In genomic region chr11:63961608-63962412, GRCh38 we compare ENCODE assay signal across 8 cellular contexts. TPM values are rescaled to one million over a fixed set of nuclear protein-coding genes. Genes with fewer than 3 reads are reported as not detected.
DNase-seq lines count a peak whose midpoint lies in the region; ATAC-seq and TF ChIP-seq lines count a peak whose summit lies in the region.

No MANE protein-coding gene starts in this region.

- no peak for TF ChIP-seq EP300 in sigmoid colon (IDR thresholded peaks at IDR 0.05)

- no peaks in the 10 kb centered on the region for H3K36me3 ChIP-seq in endodermal cell (ENCODE audit: control insufficient read depth, insufficient read depth, low read length)
- no peaks in the 10 kb centered on the region for H3K36me3 ChIP-seq in sigmoid colon

- no peaks in the 10 kb centered on the region for H3K27me3 ChIP-seq in endodermal cell (ENCODE audit: control insufficient read depth, insufficient read depth, low read length, poor library complexity, severe bottlenecking)
- H3K27me3 ChIP-seq in sigmoid colon = peaks cover 0 to 7% (median 0%) of the 10 kb centered on the region in 3 donors

- H3K27ac Mint-ChIP-seq in endodermal cell = no peak overlapping the region

- H3K9me3 ChIP-seq in endodermal cell (ENCODE audit: control insufficient read depth, low read length) = no peaks in the 10 kb centered on the region
- no peaks in the 10 kb centered on the region for H3K9me3 ChIP-seq in sigmoid colon

- intact Hi-C loops in sigmoid colon (cut with DNase I) = no loop called here

- DNase-seq in SIG-M5 treated with dmso at 0.1 percent for 504 hours (lab: John Stamatoyannopoulos, UW; ENCODE audit: unreplicated experiment) (peak; percentile 40), SIG-M5 (lab: John Stamatoyannopoulos, UW) (no peak), NCI-H2227 (lab: John Stamatoyannopoulos, UW; ENCODE audit: unreplicated experiment) (peak; percentile 66), endodermal cell (peak; percentile 64), sigmoid colon (peak; percentile 69)

- 79 to 84% methylated on average over 11 to 19 of the region's 19 CpGs for WGBS in endodermal cell (ENCODE audit: insufficient coverage in 1 of 2, insufficient read length in 1 of 2), 2 experiments
- 38 to 56% methylated on average over 19 of the region's 19 CpGs for WGBS in sigmoid colon, 2 donors

- no peak overlapping the region for H3K4me3 Mint-ChIP-seq in endodermal cell

- no peak overlapping the region for H3K27ac ChIP-seq in endodermal cell (ENCODE audit: low read depth, low read length)
- no peak overlapping the region for H3K27ac ChIP-seq in sigmoid colon

- peaks cover 7% of the 10 kb centered on the region for H3K27me3 Mint-ChIP-seq in endodermal cell (ENCODE audit: insufficient read depth)

- no peak for ATAC-seq in HG02870 (IDR thresholded peaks at IDR 0.05; ENCODE audit: unreplicated experiment)
- no peak for ATAC-seq in HG02678 (IDR thresholded peaks at IDR 0.05; ENCODE audit: unreplicated experiment)
- no peak for ATAC-seq in GM19023 (IDR thresholded peaks at IDR 0.05; ENCODE audit: unreplicated experiment)

- peaks cover 13% of the 10 kb centered on the region for H3K4me1 Mint-ChIP-seq in endodermal cell

- H3K9me3 Mint-ChIP-seq in endodermal cell = no peaks in the 10 kb centered on the region

- TF ChIP-seq POLR2A in sigmoid colon (IDR thresholded peaks at IDR 0.05) = no peak

- H3K9ac ChIP-seq in endodermal cell (ENCODE audit: extremely low read depth, low read length, poor library complexity, severe bottlenecking) = no peak overlapping the region

- H3K4me3 ChIP-seq in endodermal cell (ENCODE audit: low read length) = no peak overlapping the region
- no peak overlapping the region for H3K4me3 ChIP-seq in sigmoid colon

- peaks cover 3% of the 10 kb centered on the region for H3K4me1 ChIP-seq in endodermal cell (ENCODE audit: control insufficient read depth, insufficient read depth, low read length)
- peaks cover 0 to 4% (median 0%) of the 10 kb centered on the region in 4 donors for H3K4me1 ChIP-seq in sigmoid colon

- no peak for TF ChIP-seq CTCF in endodermal cell (conservative IDR thresholded peaks at IDR 0.05)
- no peak for TF ChIP-seq CTCF in sigmoid colon (IDR thresholded peaks at IDR 0.05)

- H3K36me3 Mint-ChIP-seq in endodermal cell (ENCODE audit: low read depth) = peaks cover 8% of the 10 kb centered on the region

RNA-seq across cellular contexts. Expression of gene COX8A, which starts 12.6 kb away (rescaled TPM):
- total RNA-seq in endodermal cell (100 to 1,000 TPM; 258 to 298 TPM), sigmoid colon (100 to 1,000 TPM; 419 to 659 (median 577) TPM)
- 420 TPM for polyA plus RNA-seq in endodermal cell (2013, experiment 1 of 2)
- 373 TPM for polyA plus RNA-seq in endodermal cell (2013, experiment 2 of 2)
- 1,000 to 10,000 TPM; 1,536 to 1,691 (median 1,674) TPM for polyA plus RNA-seq in sigmoid colon

RNA-seq across cellular contexts. Expression of gene NAA40, which starts 23.0 kb away (rescaled TPM):
- total RNA-seq in endodermal cell (10 to 100 TPM; 47.2 to 53.5 TPM), sigmoid colon (10 to 100 TPM in 1 of 4 donors, 1 to 10 TPM in 3; 5.4 to 18.0 (median 6.8) TPM)
- polyA plus RNA-seq in endodermal cell (2013, experiment 1 of 2) = 34.7 TPM
- 34.0 TPM for polyA plus RNA-seq in endodermal cell (2013, experiment 2 of 2)
- 10 to 100 TPM in 2 of 3 donors, 1 to 10 TPM in 1; 7.2 to 22.9 (median 11.1) TPM for polyA plus RNA-seq in sigmoid colon

RNA-seq across cellular contexts. Expression of gene OTUB1, which starts 24.4 kb away (rescaled TPM):
- total RNA-seq in endodermal cell (10 to 100 TPM; 87.7 to 95.1 TPM), sigmoid colon (10 to 100 TPM; 44.8 to 61.7 (median 57.8) TPM)
- 147 TPM for polyA plus RNA-seq in endodermal cell (2013, experiment 1 of 2)
- polyA plus RNA-seq in endodermal cell (2013, experiment 2 of 2) = 134 TPM
- 10 to 100 TPM; 88.9 to 96.4 (median 91.3) TPM for polyA plus RNA-seq in sigmoid colon

RNA-seq across cellular contexts. Expression of gene RCOR2, which starts 44.8 kb away (rescaled TPM):
- total RNA-seq in endodermal cell (10 to 100 TPM; 45.0 to 51.4 TPM), sigmoid colon (under 1 TPM; 0.49 to 0.83 (median 0.70) TPM)
- polyA plus RNA-seq in endodermal cell (2013, experiment 1 of 2) = 111 TPM
- polyA plus RNA-seq in endodermal cell (2013, experiment 2 of 2) = 95.2 TPM
- polyA plus RNA-seq in sigmoid colon = 1 to 10 TPM in 1 of 3 donors, under 1 TPM in 2; 0.60 to 2.4 (median 0.69) TPM
